ENCODE assay signal across 15 cellular contexts in genomic region chr3:53257465-53257864, GRCh38.
"Had no signal": no experiment of that assay in that cellular context is flagged by ENCODE, and none has a peak within 500 bp of the region (broad histone marks: within the 10 kb centered on the region; RNA-seq: fewer than 3 reads in every experiment).

No MANE protein-coding gene starts in this region.

- H3K9me3 ChIP-seq: body of pancreas, lower lobe of right lung, sigmoid colon had no signal

- H3K4me3 ChIP-seq: body of pancreas, dorsolateral prefrontal cortex, hepatocyte, lower lobe of right lung, sigmoid colon had no signal

- H3K27me3 ChIP-seq: body of pancreas, dorsolateral prefrontal cortex, foreskin keratinocyte, hepatocyte, sigmoid colon had no signal

- H3K36me3 ChIP-seq: lower lobe of right lung, sigmoid colon had no signal

- DNase-seq: activated CD4-positive, alpha-beta T cell treated with anti-CD3 and anti-CD28 coated beads, Interleukin-2, amount 50 U/mL, for 4 hours; activated CD4-positive, CD25-positive, alpha-beta regulatory T cell treated with anti-CD3 and anti-CD28 coated beads, Interleukin-2, amount 50 U/mL, for 72 hours; activated naive CD8-positive, alpha-beta T cell treated with anti-CD3 and anti-CD28 coated beads, Interleukin-2, amount 10 ng/mL, durations not matched to agents 7 days and 5 days; amygdala; body of pancreas; dorsolateral prefrontal cortex; foreskin keratinocyte; left colon; lower lobe of right lung; occipital lobe; posterior cingulate gyrus; sigmoid colon; stimulated activated naive CD4-positive, alpha-beta T cell treated with Interleukin-2 at 50 U/mL for 16 hours had no signal

- ATAC-seq: body of pancreas; foreskin keratinocyte; left colon; lower lobe of right lung; natural killer cell treated with Interleukin-12 subunit alpha and Interleukin-12 subunit beta and Interleukin-15 and Interleukin-18, amount 100 ng/mL, for 72 hours had no signal

- H3K27ac ChIP-seq: body of pancreas, foreskin keratinocyte, hepatocyte, lower lobe of right lung had no signal
